Comparison of ENCODE assay signal across 9 cellular contexts in the genomic region with DNA sequence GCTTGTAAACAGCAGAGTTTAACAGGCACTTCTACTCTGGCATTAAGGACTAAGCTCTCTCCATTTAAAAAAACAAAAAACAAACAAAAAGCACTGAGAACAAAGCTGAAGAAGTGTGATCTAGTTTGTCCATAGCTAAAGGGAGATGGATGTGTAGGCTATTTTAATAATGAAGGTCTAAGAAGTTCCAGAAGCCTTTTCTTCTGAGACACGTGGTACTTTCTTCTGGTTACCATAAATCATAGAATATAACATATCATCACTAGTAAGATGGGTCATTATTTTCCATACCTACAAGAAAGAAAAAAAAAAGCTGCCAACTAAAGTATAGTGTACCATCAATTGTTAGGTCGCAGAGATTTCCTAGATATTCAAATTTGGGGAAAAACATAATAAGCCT. TPM values are rescaled to one million over a fixed set of nuclear protein-coding genes. Genes with fewer than 3 reads are reported as not detected.
DNase-seq lines count a peak whose midpoint lies in the region; ATAC-seq and FAIRE-seq lines count a peak whose summit lies in the region.
"Had no signal": no experiment of that assay in that cellular context is flagged by ENCODE, and none has a peak within 500 bp of the region (broad histone marks: within the 10 kb centered on the region; RNA-seq: fewer than 3 reads in every experiment).

No MANE protein-coding gene starts in this region.

- H3K27ac ChIP-seq in HUES64 (ENCODE audit: low read depth, low read length): no peak overlapping the region
- peak overlapping the region; percentile 95 for H3K27ac ChIP-seq in naive thymus-derived CD4-positive, alpha-beta T cell (ENCODE audit: low read depth, low read length)
- H3K27ac ChIP-seq: neutrophil had no signal

- no peak for ATAC-seq in naive thymus-derived CD4-positive, alpha-beta T cell
- ATAC-seq in GM21619 (IDR thresholded peaks at IDR 0.05; ENCODE audit: unreplicated experiment): no peak

- H3K9me3 Mint-ChIP-seq in naive thymus-derived CD4-positive, alpha-beta T cell: peaks cover 0 to 2% (median 0%) of the 10 kb centered on the region in 11 donors

- H3K4me1 Mint-ChIP-seq in naive thymus-derived CD4-positive, alpha-beta T cell: peaks cover 3 to 38% (median 29%) of the 10 kb centered on the region in 7 donors

- H3K36me3 Mint-ChIP-seq in naive thymus-derived CD4-positive, alpha-beta T cell: no peaks in the 10 kb centered on the region

- DNase-seq in adipocyte (ENCODE audit: low read depth): peak; percentile 19
- DNase-seq in naive thymus-derived CD4-positive, alpha-beta T cell: no peak
- no peak for DNase-seq in DMS 273 treated with DMSO at 0.1 percent for 48 hours (lab: John Stamatoyannopoulos, UW)
- no peak for DNase-seq in activated CD4-positive, alpha-beta T cell treated with anti-CD3 and anti-CD28 coated beads for 48 hours
- DNase-seq in activated gamma-delta T cell treated with Interleukin-2 at 50 U/mL for 16 hours: no peak

- CTCF ChIA-PET in naive thymus-derived CD4-positive, alpha-beta T cell (lab: Charles Lee): interaction anchor here (1.4 to 4.7 kb wide), 4 partner anchors 37 to 480 kb away, joined by 5 to 121 read pairs (median 6); a partner anchor contains a TSS

- H3K27me3 Mint-ChIP-seq in naive thymus-derived CD4-positive, alpha-beta T cell: no peaks in the 10 kb centered on the region

- H3K27ac Mint-ChIP-seq in naive thymus-derived CD4-positive, alpha-beta T cell: peak overlapping the region; percentile 37 to 96 (median 87)

- FAIRE-seq in G401.6 (lab: Jason Lieb, UNC): peak; percentile 87

- no peaks in the 10 kb centered on the region for H3K4me1 ChIP-seq in HUES64 (ENCODE audit: insufficient read depth, low read length)
- no peaks in the 10 kb centered on the region for H3K4me1 ChIP-seq in adipocyte (ENCODE audit: control insufficient read depth, insufficient read depth, low read length)
- H3K4me1 ChIP-seq in naive thymus-derived CD4-positive, alpha-beta T cell (ENCODE audit: control insufficient read depth in 2 of 2, insufficient read depth in 2 of 2, low read length in 2 of 2): peaks cover 0 to 3% of the 10 kb centered on the region in 2 donors

- H3K4me3 Mint-ChIP-seq in naive thymus-derived CD4-positive, alpha-beta T cell: peak overlapping the region in 7 of 10 donors; percentile 3 to 96 (median 90)

- H3K27me3 ChIP-seq in HUES64 (ENCODE audit: insufficient read depth, low read length) (no peaks in the 10 kb centered on the region), adipocyte (replicated peaks; ENCODE audit: control insufficient read depth, insufficient read depth, low read length) (peaks cover 11% of the 10 kb centered on the region)
- no peaks in the 10 kb centered on the region for H3K27me3 ChIP-seq in naive thymus-derived CD4-positive, alpha-beta T cell (ENCODE audit: control insufficient read depth in 2 of 2, insufficient read depth in 2 of 2, low read length in 2 of 2)
- H3K27me3 ChIP-seq: neutrophil had no signal

- H3K36me3 ChIP-seq in HUES64 (ENCODE audit: insufficient read depth, low read length): 0 out of 2 replicates have a peak, but pooled peaks cover 4% of the 10 kb centered on the region
- no peaks in the 10 kb centered on the region for H3K36me3 ChIP-seq in adipocyte (ENCODE audit: control insufficient read depth, insufficient read depth, low read length, severe bottlenecking)
- no peaks in the 10 kb centered on the region for H3K36me3 ChIP-seq in naive thymus-derived CD4-positive, alpha-beta T cell (ENCODE audit: control insufficient read depth in 2 of 3, insufficient read depth in 3 of 3, low read length in 3 of 3)
- H3K36me3 ChIP-seq: neutrophil had no signal

- H3K4me3 ChIP-seq in HUES64 (ENCODE audit: low read length) (peak overlapping the region; percentile 99), adipocyte (ENCODE audit: low read length) (peak overlapping the region; percentile 88)
- no peak overlapping the region for H3K4me3 ChIP-seq in naive thymus-derived CD4-positive, alpha-beta T cell (ENCODE audit: low read length)

- WGBS in HUES64: no CpG with 5 or more reads among the region's 2 CpGs

- POLR2A ChIA-PET in naive thymus-derived CD4-positive, alpha-beta T cell (lab: Charles Lee): interaction anchor here (0.6 to 1.4 kb wide), 2 partner anchors 131 to 446 kb away, joined by 4 to 5 read pairs; no protein-coding TSS in a partner anchor

- intact Hi-C loops in naive thymus-derived CD4-positive, alpha-beta T cell (cut with micrococcal nuclease): loop anchor here (2.0 to 5.0 kb wide), 9 partner anchors 111 to 1836 kb away; a partner anchor contains a TSS

- no peak overlapping the region for H3K9ac ChIP-seq in HUES64 (ENCODE audit: low read depth, low read length)
- no peak overlapping the region for H3K9ac ChIP-seq in adipocyte (ENCODE audit: low read length)

- H3K9me3 ChIP-seq in HUES64 (ENCODE audit: insufficient read depth, low read depth, low read length) (no peaks in the 10 kb centered on the region), adipocyte (ENCODE audit: control insufficient read depth, low read length) (peaks cover 7% of the 10 kb centered on the region)
- H3K9me3 ChIP-seq in naive thymus-derived CD4-positive, alpha-beta T cell (ENCODE audit: control insufficient read depth in 2 of 3, low read length in 3 of 3): no peaks in the 10 kb centered on the region
- H3K9me3 ChIP-seq: neutrophil had no signal

RNA-seq across cellular contexts. Expression of a gene that starts 0.7 kb away (rescaled TPM):
- polyA plus RNA-seq in HUES64 (2013, experiment 1 of 2): 49.0 TPM
- 65.8 TPM for polyA plus RNA-seq in HUES64 (2013, experiment 2 of 2)
- 10 to 100 TPM; 24.9 to 45.8 (median 31.7) TPM for total RNA-seq in naive thymus-derived CD4-positive, alpha-beta T cell
- 10 to 100 TPM; 56.5 to 91.5 TPM for polyA plus RNA-seq in naive thymus-derived CD4-positive, alpha-beta T cell
